Comparison of ENCODE assay signal across 8 cellular contexts in genomic region chr5:170638454-170639220, GRCh38.
DNase-seq lines count a peak whose midpoint lies in the region; ATAC-seq and TF ChIP-seq lines count a peak whose summit lies in the region.

No MANE protein-coding gene starts in this region.

- POLR2A ChIA-PET in activated CD4-positive, alpha-beta T cell treated with anti-CD3 and anti-CD28 coated beads, Interleukin-2, amount 10 ng/mL, durations not matched to agents 7 days and 5 days (lab: Charles Lee): no interaction called here

- H3K36me3 Mint-ChIP-seq in activated CD4-positive, alpha-beta T cell treated with anti-CD3 and anti-CD28 coated beads, Interleukin-2, amount 10 ng/mL, durations not matched to agents 7 days and 5 days (ENCODE audit: low read depth): no peaks in the 10 kb centered on the region

- H3K27ac ChIP-seq in dorsolateral prefrontal cortex: no peak overlapping the region

- CTCF ChIA-PET in activated CD4-positive, alpha-beta T cell treated with anti-CD3 and anti-CD28 coated beads, Interleukin-2, amount 10 ng/mL, durations not matched to agents 7 days and 5 days (lab: Charles Lee): interaction anchor here (0.6 to 1.4 kb wide), 5 partner anchors 11 to 829 kb away, joined by 3 to 5 read pairs (median 3); no protein-coding TSS in a partner anchor

- H3K9me3 Mint-ChIP-seq in activated CD4-positive, alpha-beta T cell treated with anti-CD3 and anti-CD28 coated beads, Interleukin-2, amount 10 ng/mL, durations not matched to agents 7 days and 5 days: no peaks in the 10 kb centered on the region

- no peak overlapping the region for H3K4me3 Mint-ChIP-seq in activated CD4-positive, alpha-beta T cell treated with anti-CD3 and anti-CD28 coated beads, Interleukin-2, amount 10 ng/mL, durations not matched to agents 7 days and 5 days

- TF ChIP-seq CTCF in dorsolateral prefrontal cortex (IDR thresholded peaks at IDR 0.05 in 54 of 56, conservative IDR thresholded peaks at IDR 0.05 in 2 of 56; ENCODE audit: low read depth in 1 of 56, partially characterized antibody in 56 of 56): peak; percentile 62 to 92 (median 82)

- H3K4me1 Mint-ChIP-seq in activated CD4-positive, alpha-beta T cell treated with anti-CD3 and anti-CD28 coated beads, Interleukin-2, amount 10 ng/mL, durations not matched to agents 7 days and 5 days: peaks cover 4% of the 10 kb centered on the region

- intact Hi-C loops in dorsolateral prefrontal cortex (cut with DNase I): loop anchor here (2.0 to 10.0 kb wide), 4 partner anchors 152 to 696 kb away; no protein-coding TSS in a partner anchor

- H3K27ac Mint-ChIP-seq in activated CD4-positive, alpha-beta T cell treated with anti-CD3 and anti-CD28 coated beads, Interleukin-2, amount 10 ng/mL, durations not matched to agents 7 days and 5 days: no peak overlapping the region

- H3K27me3 Mint-ChIP-seq in activated CD4-positive, alpha-beta T cell treated with anti-CD3 and anti-CD28 coated beads, Interleukin-2, amount 10 ng/mL, durations not matched to agents 7 days and 5 days: peaks cover 6% of the 10 kb centered on the region

- ATAC-seq in HG02588 (IDR thresholded peaks at IDR 0.05; ENCODE audit: unreplicated experiment): peak; percentile 63

- no peak overlapping the region for H3K4me3 ChIP-seq in dorsolateral prefrontal cortex

- H3K27me3 ChIP-seq in dorsolateral prefrontal cortex: peaks cover 0 to 18% (median 0%) of the 10 kb centered on the region in 45 donors

- DNase-seq in DMS79 treated with DMSO at 0.1 percent for 48 hours (lab: John Stamatoyannopoulos, UW): peak; percentile 24
- no peak for DNase-seq in DMS79 (lab: John Stamatoyannopoulos, UW)
- DNase-seq in NCI-H2171 (lab: John Stamatoyannopoulos, UW): peak; percentile 25
- peak; percentile 69 for DNase-seq in activated CD4-positive, alpha-beta T cell treated with anti-CD3 and anti-CD28 coated beads, Interleukin-2, amount 10 ng/mL, durations not matched to agents 7 days and 5 days
- DNase-seq in dorsolateral prefrontal cortex: peak in 9 of 10 donors; percentile 45 to 86 (median 67)
- DNase-seq in lung microvascular endothelial cell (ENCODE audit: low read depth in 2 of 2): peak; percentile 52 to 68
- DNase-seq in stimulated activated CD8-positive, alpha-beta memory T cell treated with anti-CD3 and anti-CD28 coated beads, Interleukin-2, amount 100 ng/mL, for 48 hours (ENCODE audit: low read depth in 2 of 2): peak; percentile 52 to 67
